ENCODE assay signal across 12 cellular contexts in genomic region chr2:101725038-101725437, GRCh38.
"Had no signal": no experiment of that assay in that cellular context is flagged by ENCODE, and none has a peak within 500 bp of the region (broad histone marks: within the 10 kb centered on the region; RNA-seq: fewer than 3 reads in every experiment).

No MANE protein-coding gene starts in this region.

- DNase-seq: activated CD4-positive, alpha-beta T cell treated with anti-CD3 and anti-CD28 coated beads, Interleukin-2, amount 50 U/mL, for 48 hours; activated CD8-positive, alpha-beta memory T cell treated with anti-CD3 and anti-CD28 coated beads, Interleukin-2, amount 50 U/mL, for 48 hours; activated effector memory CD4-positive, alpha-beta T cell treated with Interleukin-2 at 50 U/mL for 16 hours; hippocampal formation; kidney glomerular epithelial cell; stimulated activated CD4-positive, alpha-beta T cell treated with anti-CD3 and anti-CD28 coated beads, Interleukin-4, amount 100 ng/mL, for 1 hour; stimulated activated CD8-positive, alpha-beta memory T cell treated with anti-CD3 and anti-CD28 coated beads, Interleukin-4, amount 100 ng/mL, for 48 hours; thyroid gland; uterus had no signal

- H3K4me1 Mint-ChIP-seq: neural progenitor cell had no signal

- H3K4me3 ChIP-seq: neural progenitor cell, SK-N-MC, thyroid gland, uterus had no signal

- H3K4me3 Mint-ChIP-seq: neural progenitor cell had no signal

- H3K9me3 ChIP-seq: thyroid gland, uterus had no signal

- H3K4me1 ChIP-seq: uterus had no signal

- H3K27me3 ChIP-seq: neural progenitor cell, thyroid gland, uterus had no signal

- H3K27ac Mint-ChIP-seq: neural progenitor cell had no signal

- H3K36me3 ChIP-seq: neural progenitor cell, thyroid gland, uterus had no signal

- H3K27ac ChIP-seq: neural progenitor cell, parathyroid adenoma, SK-N-MC, thyroid gland, uterus had no signal
